ENCODE assay signal across 9 cellular contexts in genomic region chr16:66275795-66276428, GRCh38.
A peak's percentile ranks its signal among the peaks of the same experiment; 100 is the strongest.
DNase-seq lines count a peak whose midpoint lies in the region; ATAC-seq and TF ChIP-seq lines count a peak whose summit lies in the region.
"Had no signal": no experiment of that assay in that cellular context is flagged by ENCODE, and none has a peak within 500 bp of the region (broad histone marks: within the 10 kb centered on the region; RNA-seq: fewer than 3 reads in every experiment).

No MANE protein-coding gene starts in this region.

- CTCF ChIA-PET in PC-3 (lab: Charles Lee) = interaction anchor here (0.5 to 0.6 kb wide), 2 partner anchors 101 to 309 kb away, joined by 3 to 4 read pairs; no protein-coding TSS in a partner anchor

- peak; percentile 45 for DNase-seq in DMS153 (lab: John Stamatoyannopoulos, UW)
- DNase-seq in HL-60 (ENCODE audit: low read depth in 1 of 2, low spot score in 1 of 2) = peak in 1 of 2 experiments; percentile 28
- peak; percentile 80 for DNase-seq in PC-3
- peak; percentile 52 for DNase-seq in ecto neural progenitor cell (ENCODE audit: low spot score)
- DNase-seq in mucosa of descending colon = peak in 1 of 3 donors; percentile 84
- no peak for DNase-seq in putamen (ENCODE audit: low spot score)
- DNase-seq in T-helper 1 cell = no peak

- H3K9ac ChIP-seq in PC-3 (ENCODE audit: low read length) = no peak overlapping the region

- no peaks in the 10 kb centered on the region for H3K79me2 ChIP-seq in PC-3 (ENCODE audit: low read length)

- intact Hi-C loops in PC-3 (cut with micrococcal nuclease) = loop anchor here (1.0 to 10.0 kb wide), 4 partner anchors 39 to 861 kb away; no protein-coding TSS in a partner anchor
- intact Hi-C loops in mucosa of descending colon (cut with DNase I, micrococcal nuclease) = no loop called here

- H3K27me3 ChIP-seq in HL-60 (ENCODE audit: insufficient read depth, poor library complexity, severe bottlenecking) = no peaks in the 10 kb centered on the region
- no peaks in the 10 kb centered on the region for H3K27me3 ChIP-seq in PC-3 (ENCODE audit: low read length)

- no peak overlapping the region for H3K27ac ChIP-seq in HL-60 (replicated peaks)
- no peak overlapping the region for H3K27ac ChIP-seq in PC-3 (ENCODE audit: low read length)

- no peak overlapping the region for H2AFZ ChIP-seq in PC-3 (ENCODE audit: low read length)

- POLR2A ChIA-PET in PC-3 (lab: Charles Lee; ENCODE audit: unreplicated experiment) = no interaction called here

- ATAC-seq in PC-3 (no peak; the same call in 1 of the 2 replicates), mucosa of descending colon (peak; percentile 58), GM18861 (IDR thresholded peaks at IDR 0.05; ENCODE audit: unreplicated experiment) (no peak)
- ATAC-seq: naive thymus-derived CD4-positive, alpha-beta T cell had no signal

- no peaks in the 10 kb centered on the region for H3F3A ChIP-seq in PC-3 (ENCODE audit: low read length, unreplicated experiment)

- TF ChIP-seq CTCF in HL-60 (IDR thresholded peaks at IDR 0.05; ENCODE audit: insufficient read depth, low read length) = peak; percentile 69
- TF ChIP-seq CTCF in PC-3 (conservative IDR thresholded peaks at IDR 0.05; ENCODE audit: low read depth, low read length) = peak; percentile 63
- TF ChIP-seq CTCF in mucosa of descending colon (IDR thresholded peaks at IDR 0.05) = peak; percentile 52

- no peaks in the 10 kb centered on the region for H3K9me2 ChIP-seq in PC-3 (replicated peaks; ENCODE audit: low read length)

- H3K36me3 ChIP-seq in PC-3 (ENCODE audit: low read depth, low read length) (no peaks in the 10 kb centered on the region), mucosa of descending colon (ENCODE audit: low read depth) (no peaks in the 10 kb centered on the region)

- H3K9me3 ChIP-seq in PC-3 (ENCODE audit: low read length) (0 out of 2 replicates have a peak, but pooled peaks cover 4% of the 10 kb centered on the region), mucosa of descending colon (no peaks in the 10 kb centered on the region)

- H3K4me2 ChIP-seq in PC-3 (ENCODE audit: low read length) = no peak overlapping the region

- no peak overlapping the region for H3K4me3 ChIP-seq in HL-60 (replicated peaks; ENCODE audit: insufficient read depth, low read length)
- no peak overlapping the region for H3K4me3 ChIP-seq in PC-3 (ENCODE audit: low read length)
- no peak overlapping the region for H3K4me3 ChIP-seq in mucosa of descending colon

- H3K4me1 ChIP-seq in PC-3 (ENCODE audit: insufficient read depth, low read length) (peaks cover 47% of the 10 kb centered on the region), mucosa of descending colon (ENCODE audit: low read depth) (no peaks in the 10 kb centered on the region)

- BruUV-seq in PC-3 (replicated peaks; lab: Mats Ljungman, UMichigan) = no TSS peak

- H4K20me1 ChIP-seq in PC-3 (ENCODE audit: low read length) = no peaks in the 10 kb centered on the region

Comparison
In these comparisons a context has a peak if more than half of its experiments do, and no peak if none do; other contexts are left out.
1. DNase-seq: peak in DMS153 (single experiment), PC-3 (single experiment) and ecto neural progenitor cell (single experiment); none in putamen (single experiment) and T-helper 1 cell (0 of 5).
2. Peak in every context shown above with its lines, with median percentiles within 50 percentile points of each other: CTCF ChIP-seq.